Comparison of ENCODE assay signal across 17 cellular contexts in the genomic region with DNA sequence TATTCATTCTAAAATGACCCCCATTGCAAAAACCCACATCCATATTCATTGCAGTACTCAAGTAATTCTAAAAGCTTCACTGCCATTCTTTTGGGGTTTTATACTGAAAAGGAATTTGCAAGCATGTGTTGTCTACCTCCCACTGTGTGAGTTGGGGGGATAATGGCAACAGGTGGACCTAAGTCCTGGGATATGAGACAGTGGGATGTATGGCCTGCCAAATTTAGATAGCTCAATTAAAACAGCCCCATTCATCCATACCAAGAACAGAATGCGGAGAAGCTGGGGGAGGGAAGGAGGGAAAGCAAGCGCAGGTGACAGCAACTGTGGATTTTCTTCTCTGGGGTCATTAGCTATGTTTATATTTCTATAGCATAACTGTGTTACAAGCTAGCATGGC.
"Had no signal": no experiment of that assay in that cellular context is flagged by ENCODE, and none has a peak within 500 bp of the region (broad histone marks: within the 10 kb centered on the region; RNA-seq: fewer than 3 reads in every experiment).

No MANE protein-coding gene starts in this region.

- DNase-seq: activated CD4-positive, alpha-beta memory T cell treated with anti-CD3 and anti-CD28 coated beads, Interleukin-2, amount 10 ng/mL, durations not matched to agents 7 days and 5 days; activated CD4-positive, alpha-beta T cell treated with anti-CD3 and anti-CD28 coated beads for 4 hours; activated effector memory CD4-positive, alpha-beta T cell treated with Interleukin-2 at 50 U/mL for 16 hours; activated naive CD4-positive, alpha-beta T cell treated with anti-CD3 and anti-CD28 coated beads, Interleukin-2, amount 50 U/mL, for 16 hours; activated T-cell treated with anti-CD3 and anti-CD28 coated beads, Interleukin-2, amount 50 U/mL, for 24 hours; dorsolateral prefrontal cortex; left ventricle myocardium superior; naive thymus-derived CD8-positive, alpha-beta T cell; occipital lobe; small intestine; stimulated activated CD4-positive, alpha-beta T cell treated with anti-CD3 and anti-CD28 coated beads, Interleukin-4, amount 100 ng/mL, for 24 hours; stimulated activated naive CD4-positive, alpha-beta T cell; T1000; tibial artery; uterus had no signal

- H3K4me1 ChIP-seq: tibial artery, uterus had no signal

- ATAC-seq: gastroesophageal sphincter; left ventricle myocardium superior; naive thymus-derived CD8-positive, alpha-beta T cell had no signal

- H3K36me3 Mint-ChIP-seq: memory B cell; naive thymus-derived CD8-positive, alpha-beta T cell had no signal

- H3K27ac ChIP-seq: dorsolateral prefrontal cortex, gastroesophageal sphincter, tibial artery, uterus had no signal

- H3K9me3 Mint-ChIP-seq: naive thymus-derived CD8-positive, alpha-beta T cell had no signal

- H3K4me3 ChIP-seq: dorsolateral prefrontal cortex, gastroesophageal sphincter, tibial artery, uterus had no signal

- H3K27me3 ChIP-seq: dorsolateral prefrontal cortex, gastroesophageal sphincter, tibial artery, uterus had no signal

- H3K4me3 Mint-ChIP-seq: activated CD4-positive, alpha-beta memory T cell treated with anti-CD3 and anti-CD28 coated beads, Interleukin-2, amount 10 ng/mL, durations not matched to agents 7 days and 5 days; activated T-cell treated with anti-CD3 and anti-CD28 coated beads, Interleukin-2, amount 50 U/mL, for 24 hours; memory B cell; naive thymus-derived CD8-positive, alpha-beta T cell had no signal

- H3K27me3 Mint-ChIP-seq: activated CD4-positive, alpha-beta memory T cell treated with anti-CD3 and anti-CD28 coated beads, Interleukin-2, amount 10 ng/mL, durations not matched to agents 7 days and 5 days; activated T-cell treated with anti-CD3 and anti-CD28 coated beads, Interleukin-2, amount 50 U/mL, for 24 hours; memory B cell; naive thymus-derived CD8-positive, alpha-beta T cell had no signal

- H3K36me3 ChIP-seq: gastroesophageal sphincter, tibial artery, uterus had no signal

- H3K27ac Mint-ChIP-seq: activated T-cell treated with anti-CD3 and anti-CD28 coated beads, Interleukin-2, amount 50 U/mL, for 24 hours; memory B cell had no signal

- H3K9me3 ChIP-seq: gastroesophageal sphincter, tibial artery, uterus had no signal
